18 cellular contexts compared by ENCODE assay signal in genomic region chr16:88835383-88835782, GRCh38. TPM values are rescaled to one million over a fixed set of nuclear protein-coding genes. Genes with fewer than 3 reads are reported as not detected.
DNase-seq lines count a peak whose midpoint lies in the region; ATAC-seq, FAIRE-seq and TF ChIP-seq lines count a peak whose summit lies in the region.
"Had no signal": no experiment of that assay in that cellular context is flagged by ENCODE, and none has a peak within 500 bp of the region (broad histone marks: within the 10 kb centered on the region; RNA-seq: fewer than 3 reads in every experiment).

No MANE protein-coding gene starts in this region.

- peak; percentile 69 for ATAC-seq in gastroesophageal sphincter
- ATAC-seq: HepG2, PC-3 had no signal

- no peaks in the 10 kb centered on the region for H3K27me3 Mint-ChIP-seq in astrocyte (ENCODE audit: low read depth, unreplicated experiment)

- no peak overlapping the region for H3K27ac Mint-ChIP-seq in astrocyte (ENCODE audit: unreplicated experiment)

- no peak overlapping the region for H3K9ac ChIP-seq in astrocyte (ENCODE audit: low read length)
- H3K9ac ChIP-seq: KMS-11 had no signal

- no peak for TF ChIP-seq CTCF in astrocyte (IDR thresholded peaks at IDR 0.05; ENCODE audit: insufficient read depth, low read depth, low read length)
- TF ChIP-seq CTCF in gastroesophageal sphincter (IDR thresholded peaks at IDR 0.05): no peak
- TF ChIP-seq CTCF in sigmoid colon (IDR thresholded peaks at IDR 0.05): no peak

- peak; percentile 76 for DNase-seq in AG20443 (ENCODE audit: low spot score)
- DNase-seq in astrocyte (ENCODE audit: low read depth): peak; percentile 12
- peak; percentile 80 for DNase-seq in sigmoid colon
- no peak for DNase-seq in NCI-H128 (lab: John Stamatoyannopoulos, UW; ENCODE audit: unreplicated experiment)
- DNase-seq in AML-193 (lab: John Stamatoyannopoulos, UW): no peak
- DNase-seq in iPS-NIHi11 (ENCODE audit: low spot score): no peak
- no peak for DNase-seq in ureter (ENCODE audit: low spot score)
- DNase-seq: COR-L47, H9, NCI-H1092 treated with DMSO at 0.1 percent for 48 hours, NCI-H1694 treated with DMSO at 0.1 percent for 48 hours, NCI-H748 treated with DMSO at 0.1 percent for 48 hours, PC-3 had no signal

- FAIRE-seq in astrocyte (lab: Jason Lieb, UNC): no peak
- FAIRE-seq: HepG2 had no signal

- intact Hi-C loops in sigmoid colon (cut with DNase I): no loop called here

- no peaks in the 10 kb centered on the region for H3K27me3 ChIP-seq in astrocyte (ENCODE audit: insufficient read depth, low read length)
- H3K27me3 ChIP-seq in gastroesophageal sphincter: no peaks in the 10 kb centered on the region
- no peaks in the 10 kb centered on the region for H3K27me3 ChIP-seq in sigmoid colon

- TF ChIP-seq EP300 in gastroesophageal sphincter (IDR thresholded peaks at IDR 0.05): no peak
- TF ChIP-seq EP300 in sigmoid colon (IDR thresholded peaks at IDR 0.05): no peak

- no peak overlapping the region for H3K4me3 ChIP-seq in astrocyte (ENCODE audit: insufficient read depth, low read depth, low read length)
- H3K4me3 ChIP-seq in gastroesophageal sphincter: no peak overlapping the region
- H3K4me3 ChIP-seq in sigmoid colon: no peak overlapping the region

- no peaks in the 10 kb centered on the region for H3K4me1 Mint-ChIP-seq in astrocyte (ENCODE audit: low read depth, unreplicated experiment)
- H3K4me1 Mint-ChIP-seq: H9 had no signal

- no peaks in the 10 kb centered on the region for H3K79me2 ChIP-seq in astrocyte (ENCODE audit: insufficient read depth, low read length)

- 70% methylated on average over 6 of the region's 11 CpGs; no CpG with 5 or more reads in 1 of the 2 donors for WGBS in gastroesophageal sphincter (ENCODE audit: low coverage in 1 of 2), 2 donors
- WGBS in sigmoid colon, 2 donors: 79 to 91% methylated on average over 11 of the region's 11 CpGs

- H3K4me1 ChIP-seq in astrocyte (ENCODE audit: insufficient read depth, low read length): no peaks in the 10 kb centered on the region
- H3K4me1 ChIP-seq in gastroesophageal sphincter: no peaks in the 10 kb centered on the region
- H3K4me1 ChIP-seq in sigmoid colon: no peaks in the 10 kb centered on the region

- no peak overlapping the region for H2AFZ ChIP-seq in astrocyte (ENCODE audit: low read depth, low read length)

- no peak overlapping the region for H3K4me2 ChIP-seq in astrocyte (ENCODE audit: low read length)
- H3K4me2 ChIP-seq: KMS-11 had no signal

- no peak overlapping the region for H3K4me3 Mint-ChIP-seq in astrocyte (ENCODE audit: unreplicated experiment)
- H3K4me3 Mint-ChIP-seq: CD14-positive monocyte, H9 had no signal

- H3K36me3 ChIP-seq in astrocyte (ENCODE audit: insufficient read depth, low read length): no peaks in the 10 kb centered on the region
- peaks cover 0 to 54% of the 10 kb centered on the region in 2 donors for H3K36me3 ChIP-seq in gastroesophageal sphincter
- peaks cover 0 to 42% (median 16%) of the 10 kb centered on the region in 4 donors for H3K36me3 ChIP-seq in sigmoid colon

- no peaks in the 10 kb centered on the region for H4K20me1 ChIP-seq in astrocyte (ENCODE audit: insufficient read depth, low read length)

- TF ChIP-seq POLR2A in gastroesophageal sphincter (IDR thresholded peaks at IDR 0.05) (no peak), sigmoid colon (IDR thresholded peaks at IDR 0.05) (no peak)

- H3K9me3 ChIP-seq in astrocyte (ENCODE audit: insufficient read depth, low read depth, low read length): no peaks in the 10 kb centered on the region
- H3K9me3 ChIP-seq in gastroesophageal sphincter: no peaks in the 10 kb centered on the region
- H3K9me3 ChIP-seq in sigmoid colon: no peaks in the 10 kb centered on the region

- no peaks in the 10 kb centered on the region for H3K9me3 Mint-ChIP-seq in astrocyte (ENCODE audit: unreplicated experiment)
- H3K9me3 Mint-ChIP-seq: CD14-positive monocyte, H9 had no signal

- peaks cover 13% of the 10 kb centered on the region for H3K36me3 Mint-ChIP-seq in astrocyte (ENCODE audit: low read depth, unreplicated experiment)

- no peak overlapping the region for H3K27ac ChIP-seq in astrocyte (ENCODE audit: low read depth, low read length)
- H3K27ac ChIP-seq in gastroesophageal sphincter: no peak overlapping the region
- H3K27ac ChIP-seq in sigmoid colon: peak overlapping the region in 1 of 4 donors; percentile 17
- H3K27ac ChIP-seq: KMS-11 had no signal

RNA-seq across cellular contexts. Expression of gene GALNS, which starts 21.4 kb away (rescaled TPM):
- total RNA-seq in astrocyte (31.1 and 31.7 TPM in 2 replicates), gastroesophageal sphincter (10 to 100 TPM in 3 of 4 donors, 1 to 10 TPM in 1; 4.2 to 29.4 (median 15.6) TPM), sigmoid colon (10 to 100 TPM in 3 of 4 donors, 1 to 10 TPM in 1; 6.7 to 50.4 (median 11.4) TPM), ureter (44.4 TPM)
- polyA plus RNA-seq in sigmoid colon: 10 to 100 TPM in 1 of 3 donors, 1 to 10 TPM in 2; 6.2 to 32.4 (median 9.0) TPM

RNA-seq across cellular contexts. Expression of gene TRAPPC2L, which starts 21.5 kb away (rescaled TPM):
- total RNA-seq in astrocyte: 59.1 and 63.0 TPM in 2 replicates
- total RNA-seq in gastroesophageal sphincter: 10 to 100 TPM; 18.7 to 40.0 (median 21.5) TPM
- 10 to 100 TPM; 30.7 to 42.1 (median 39.3) TPM for total RNA-seq in sigmoid colon
- polyA plus RNA-seq in sigmoid colon: 10 to 100 TPM; 42.1 to 56.5 (median 46.0) TPM
- 55.3 TPM for total RNA-seq in ureter

RNA-seq across cellular contexts. Expression of gene APRT, which starts 23.7 kb away (rescaled TPM):
- total RNA-seq in astrocyte: 132 and 143 TPM in 2 replicates
- 100 to 1,000 TPM in 2 of 4 donors, 10 to 100 TPM in 2; 64.9 to 103 (median 92.9) TPM for total RNA-seq in gastroesophageal sphincter
- total RNA-seq in sigmoid colon: 10 to 100 TPM; 56.6 to 78.3 (median 62.5) TPM
- polyA plus RNA-seq in sigmoid colon: 100 to 1,000 TPM; 245 to 329 (median 294) TPM
- 152 TPM for total RNA-seq in ureter

RNA-seq across cellular contexts. Expression of gene PABPN1L, which starts 31.1 kb away (rescaled TPM):
- total RNA-seq in astrocyte (not detected in 2 replicates), gastroesophageal sphincter (under 1 TPM in 1 of 4 donors, not detected in 3; 0.54 TPM), sigmoid colon (not detected), ureter (not detected)
- under 1 TPM in 1 of 3 donors, not detected in 2; 0.15 TPM for polyA plus RNA-seq in sigmoid colon
- total RNA-seq: H9, HepG2, MCF 10A, PC-3 had no signal
- polyA plus RNA-seq: CD14-positive monocyte, HepG2 had no signal

RNA-seq across cellular contexts. Expression of gene CDT1, which starts 31.8 kb away (rescaled TPM):
- 3.7 and 4.7 TPM in 2 replicates for total RNA-seq in astrocyte
- total RNA-seq in gastroesophageal sphincter: 1 to 10 TPM in 1 of 4 donors, under 1 TPM in 1, not detected in 2; 0.92 to 2.0 TPM
- 1 to 10 TPM in 1 of 4 donors, under 1 TPM in 2, not detected in 1; 0.71 to 3.0 (median 0.81) TPM for total RNA-seq in sigmoid colon
- polyA plus RNA-seq in sigmoid colon: 10 to 100 TPM in 1 of 3 donors, 1 to 10 TPM in 2; 3.6 to 17.4 (median 6.9) TPM
- total RNA-seq in ureter: 2.1 TPM

Comparison
In these comparisons a context has a peak if more than half of its experiments do, and no peak if none do; other contexts are left out.
1. DNase-seq: peak in AG20443 (single experiment), astrocyte (single experiment) and sigmoid colon (single experiment); none in NCI-H128 (single experiment), AML-193 (0 of 2), iPS-NIHi11 (single experiment) and ureter (single experiment).